9 cellular contexts compared by ENCODE assay signal in the genomic region with DNA sequence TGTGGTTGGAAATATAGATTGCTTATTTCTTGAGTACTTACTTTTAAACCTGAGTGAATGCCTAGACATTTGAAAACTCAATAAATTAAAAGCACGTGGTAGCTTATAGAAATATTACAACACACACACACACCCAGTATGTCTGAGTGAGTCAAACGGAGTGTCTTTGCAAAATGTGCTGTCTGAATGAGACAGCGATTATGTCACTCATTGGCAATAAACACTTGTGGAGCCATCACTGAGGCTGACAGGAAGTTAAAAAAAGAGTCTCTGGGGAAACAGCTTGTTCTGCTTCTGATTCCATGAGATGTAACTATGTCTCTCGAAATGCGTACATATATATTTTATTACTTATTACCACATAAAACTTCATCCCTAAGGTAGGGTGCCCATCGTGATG. TPM values are rescaled to one million over a fixed set of nuclear protein-coding genes. Genes with fewer than 3 reads are reported as not detected.
DNase-seq lines count a peak whose midpoint lies in the region; ATAC-seq and TF ChIP-seq lines count a peak whose summit lies in the region.
"Had no signal": no experiment of that assay in that cellular context is flagged by ENCODE, and none has a peak within 500 bp of the region (broad histone marks: within the 10 kb centered on the region; RNA-seq: fewer than 3 reads in every experiment).

No MANE protein-coding gene starts in this region.

- peak overlapping the region; percentile 99 for H3K27ac ChIP-seq in mammary epithelial cell (ENCODE audit: insufficient read depth, low read depth, low read length)
- H3K27ac ChIP-seq in naive thymus-derived CD4-positive, alpha-beta T cell (ENCODE audit: low read depth, low read length): no peak overlapping the region

- POLR2A ChIA-PET in naive thymus-derived CD4-positive, alpha-beta T cell (lab: Charles Lee): interaction anchor here (1.0 kb wide), 1 partner anchor 18 kb away, joined by 3 read pairs; no protein-coding TSS in a partner anchor

- H3K9me3 Mint-ChIP-seq in naive thymus-derived CD4-positive, alpha-beta T cell: no peaks in the 10 kb centered on the region

- CTCF ChIA-PET in mammary epithelial cell (lab: Charles Lee; ENCODE audit: low non-redundant PET): interaction anchor here (0.6 to 1.2 kb wide), 2 partner anchors 67 to 545 kb away, joined by 3 read pairs; no protein-coding TSS in a partner anchor
- CTCF ChIA-PET in naive thymus-derived CD4-positive, alpha-beta T cell (lab: Charles Lee): interaction anchor here (1.0 kb wide), 1 partner anchor 428 kb away, joined by 7 read pairs; no protein-coding TSS in a partner anchor

- peak overlapping the region; percentile 68 for H3K4me2 ChIP-seq in mammary epithelial cell (ENCODE audit: insufficient read depth, low read depth, low read length)

- no peak overlapping the region for H3K4me3 Mint-ChIP-seq in naive thymus-derived CD4-positive, alpha-beta T cell

- intact Hi-C loops in mammary epithelial cell (cut with micrococcal nuclease): loop anchor here (1.0 to 10.0 kb wide), 5 partner anchors 17 to 810 kb away; a partner anchor contains a TSS
- intact Hi-C loops in naive thymus-derived CD4-positive, alpha-beta T cell (cut with micrococcal nuclease): no loop called here

- ATAC-seq in naive thymus-derived CD4-positive, alpha-beta T cell: peak; percentile 82
- ATAC-seq in GM18517 (IDR thresholded peaks at IDR 0.05; ENCODE audit: unreplicated experiment): no peak
- ATAC-seq in left lobe of liver: no peak

- H3K4me1 ChIP-seq in mammary epithelial cell (ENCODE audit: insufficient read depth, low read length): peaks cover 46% of the 10 kb centered on the region
- no peaks in the 10 kb centered on the region for H3K4me1 ChIP-seq in naive thymus-derived CD4-positive, alpha-beta T cell (ENCODE audit: control insufficient read depth in 2 of 2, insufficient read depth in 2 of 2, low read length in 2 of 2)

- WGBS in mammary epithelial cell (ENCODE audit: low coverage, missing lambda C conversion rate): 0% methylated on average over 6 of the region's 6 CpGs

- H3K27me3 ChIP-seq in mammary epithelial cell (ENCODE audit: insufficient read depth, low read length): no peaks in the 10 kb centered on the region
- H3K27me3 ChIP-seq in naive thymus-derived CD4-positive, alpha-beta T cell (ENCODE audit: control insufficient read depth in 2 of 2, insufficient read depth in 2 of 2, low read length in 2 of 2): no peaks in the 10 kb centered on the region

- in situ Hi-C loops in KBM-7 (cut with MboI; ENCODE audit: low pct_unique_long_range_greater_than_20kb, low sequenced_read_pairs): loop anchor here (25.0 kb wide), 1 partner anchor 432 kb away; no protein-coding TSS in a partner anchor
- in situ Hi-C loops in mammary epithelial cell (cut with MboI; ENCODE audit: low sequenced_read_pairs in 2 of 2): loop anchor here (5.0 to 25.0 kb wide), 3 partner anchors 33 to 432 kb away; a partner anchor contains a TSS

- BruUV-seq in mammary epithelial cell (replicated peaks; lab: Mats Ljungman, UMichigan): no TSS peak

- H3K9me3 ChIP-seq in mammary epithelial cell (replicated peaks; ENCODE audit: insufficient read depth, low read length): no peaks in the 10 kb centered on the region
- H3K9me3 ChIP-seq in naive thymus-derived CD4-positive, alpha-beta T cell (ENCODE audit: control insufficient read depth in 2 of 3, low read length in 3 of 3): no peaks in the 10 kb centered on the region

- peak overlapping the region; percentile 93 for H3K9ac ChIP-seq in mammary epithelial cell (ENCODE audit: insufficient read depth, low read length)

- dilution Hi-C loops in mammary epithelial cell (cut with HindIII; ENCODE audit: low sequenced_read_pairs): no loop called here

- H3K79me2 ChIP-seq in mammary epithelial cell (ENCODE audit: insufficient read depth, low read length): peaks cover 3% of the 10 kb centered on the region

- no peaks in the 10 kb centered on the region for H3K36me3 Mint-ChIP-seq in naive thymus-derived CD4-positive, alpha-beta T cell

- H3K36me3 ChIP-seq in mammary epithelial cell (ENCODE audit: insufficient read depth, low read length): no peaks in the 10 kb centered on the region
- H3K36me3 ChIP-seq in naive thymus-derived CD4-positive, alpha-beta T cell (ENCODE audit: control insufficient read depth in 2 of 3, insufficient read depth in 3 of 3, low read length in 3 of 3): no peaks in the 10 kb centered on the region

- H3K4me1 Mint-ChIP-seq in naive thymus-derived CD4-positive, alpha-beta T cell: no peaks in the 10 kb centered on the region

- no peak overlapping the region for H3K4me3 ChIP-seq in mammary epithelial cell (replicated peaks in 1 of 3; ENCODE audit: insufficient read depth in 1 of 3, low read depth in 2 of 3, low read length in 3 of 3)
- H3K4me3 ChIP-seq in naive thymus-derived CD4-positive, alpha-beta T cell (ENCODE audit: low read length): no peak overlapping the region

- peaks cover 0 to 19% (median 0%) of the 10 kb centered on the region in 5 donors for H3K27me3 Mint-ChIP-seq in naive thymus-derived CD4-positive, alpha-beta T cell

- DNase-seq in CD1c-positive myeloid dendritic cell (ENCODE audit: extremely low spot score) (peak; percentile 89), KBM-7 (peak; percentile 49), mammary epithelial cell (peak; percentile 96), left lobe of liver (ENCODE audit: low spot score) (no peak), NCI-H446 treated with DMSO at 0.1 percent for 48 hours (lab: John Stamatoyannopoulos, UW) (no peak)
- DNase-seq in naive thymus-derived CD4-positive, alpha-beta T cell: no peak
- DNase-seq in central memory CD4-positive, alpha-beta T cell: no peak

- no peak for TF ChIP-seq CTCF in mammary epithelial cell (conservative IDR thresholded peaks at IDR 0.05 in 1 of 2, IDR thresholded peaks at IDR 0.05 in 1 of 2; ENCODE audit: extremely low read depth in 1 of 2, insufficient read depth in 1 of 2, low read depth in 1 of 2, low read length in 2 of 2)

- peak overlapping the region; percentile 48 for H2AFZ ChIP-seq in mammary epithelial cell (ENCODE audit: low read depth, low read length)

- H3K27ac Mint-ChIP-seq in naive thymus-derived CD4-positive, alpha-beta T cell: no peak overlapping the region

- H4K20me1 ChIP-seq in mammary epithelial cell (ENCODE audit: insufficient read depth, low read length): no peaks in the 10 kb centered on the region

RNA-seq across cellular contexts. Expression of a gene that starts 22.3 kb away (rescaled TPM):
- total RNA-seq in mammary epithelial cell (10 to 100 TPM; 60.8 to 94.4 TPM), left lobe of liver (24.7 TPM)
- polyA plus RNA-seq in mammary epithelial cell: 31.0 TPM
- 30.0 TPM for polyA minus RNA-seq in mammary epithelial cell
- 10 to 100 TPM; 48.2 to 84.6 (median 74.9) TPM for total RNA-seq in naive thymus-derived CD4-positive, alpha-beta T cell
- polyA plus RNA-seq in naive thymus-derived CD4-positive, alpha-beta T cell: 10 to 100 TPM; 47.4 to 49.5 TPM

RNA-seq across cellular contexts. Expression of a gene that starts 32.2 kb away (rescaled TPM):
- 100 to 1,000 TPM; 428 to 490 TPM for total RNA-seq in mammary epithelial cell
- 525 TPM for polyA plus RNA-seq in mammary epithelial cell
- 393 TPM for polyA minus RNA-seq in mammary epithelial cell
- total RNA-seq in naive thymus-derived CD4-positive, alpha-beta T cell: not detected
- not detected for polyA plus RNA-seq in naive thymus-derived CD4-positive, alpha-beta T cell
- total RNA-seq in left lobe of liver: not detected
- total RNA-seq: SK-MEL-5 had no signal

Comparison
In these comparisons a context has a peak if more than half of its experiments do, and no peak if none do; other contexts are left out.
1. DNase-seq: peak in CD1c-positive myeloid dendritic cell (single experiment), KBM-7 (single experiment) and mammary epithelial cell (single experiment); none in naive thymus-derived CD4-positive, alpha-beta T cell (0 of 9), left lobe of liver (single experiment), NCI-H446 treated with DMSO at 0.1 percent for 48 hours (single experiment) and central memory CD4-positive, alpha-beta T cell (single experiment).
2. RNA of a gene that starts 32.2 kb away (total RNA-seq): 428 to 490 TPM in mammary epithelial cell; not detected in naive thymus-derived CD4-positive, alpha-beta T cell and not detected in left lobe of liver (single experiment); every median in the first group is over 100 times any median in the second.